Comparison of ENCODE assay signal across 7 cellular contexts in the genomic region with DNA sequence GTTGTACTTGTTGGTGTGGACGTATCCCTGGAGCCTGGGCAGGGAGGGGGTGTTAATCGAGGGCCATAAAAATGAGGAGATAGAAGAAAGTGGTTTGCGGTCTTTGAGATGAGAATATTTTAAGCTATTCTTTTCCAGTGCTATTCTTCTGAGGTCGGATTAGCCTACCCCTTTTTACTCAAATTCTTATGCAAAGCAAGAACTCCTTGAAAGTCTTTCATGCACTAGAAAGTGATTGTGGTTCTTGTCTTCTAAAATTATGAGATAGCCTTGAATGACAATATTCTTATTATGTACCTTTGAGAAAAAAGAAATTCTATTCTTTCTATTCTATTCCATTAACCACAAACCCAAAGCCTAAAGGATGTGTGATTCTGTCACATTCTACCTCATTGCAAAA.
"Had no signal": no experiment of that assay in that cellular context is flagged by ENCODE, and none has a peak within 500 bp of the region (broad histone marks: within the 10 kb centered on the region; RNA-seq: fewer than 3 reads in every experiment).

No MANE protein-coding gene starts in this region.

- DNase-seq: GM23248, GOT3, H7, HCEC 1CT, HFFc6 had no signal

- H3K4me3 ChIP-seq: GM23248, GM23338 had no signal

- H3K27ac Mint-ChIP-seq: GM23338, HFFc6 had no signal

- H3K4me3 Mint-ChIP-seq: GM23338, HFFc6 had no signal

- H3K9ac ChIP-seq: GM23248 had no signal

- ATAC-seq: HCT116 had no signal

- H3K27ac ChIP-seq: GM23248 had no signal

- H2AFZ ChIP-seq: GM23248, GM23338 had no signal

- H3K4me2 ChIP-seq: GM23338 had no signal

- H3K9me3 Mint-ChIP-seq: HFFc6 had no signal
